ENCODE assay signal across 28 cellular contexts in genomic region chr9:15373881-15374280, GRCh38. TPM values are rescaled to one million over a fixed set of nuclear protein-coding genes. Genes with fewer than 3 reads are reported as not detected.
DNase-seq lines count a peak whose midpoint lies in the region; ATAC-seq and TF ChIP-seq lines count a peak whose summit lies in the region.
"Had no signal": no experiment of that assay in that cellular context is flagged by ENCODE, and none has a peak within 500 bp of the region (broad histone marks: within the 10 kb centered on the region; RNA-seq: fewer than 3 reads in every experiment).

No MANE protein-coding gene starts in this region.

- H3K4me1 Mint-ChIP-seq in chondrocyte (ENCODE audit: low read depth) = peaks cover 71% of the 10 kb centered on the region
- H3K4me1 Mint-ChIP-seq: T-helper 17 cell had no signal

- TF ChIP-seq EP300 in transverse colon (IDR thresholded peaks at IDR 0.05; ENCODE audit: low read depth) (no peak), tibial nerve (IDR thresholded peaks at IDR 0.05) (no peak)

- WGBS in mesodermal cell (ENCODE audit: insufficient coverage in 2 of 2), 2 experiments = 78 to 86% methylated on average over 1 of the region's 2 CpGs
- 47 to 69% methylated on average over 2 of the region's 2 CpGs for WGBS in transverse colon (ENCODE audit: low coverage in 1 of 2), 2 donors
- 55 to 58% methylated on average over 2 of the region's 2 CpGs for WGBS in tibial nerve, 2 donors

- peak overlapping the region; percentile 91 for H3K27ac Mint-ChIP-seq in chondrocyte (ENCODE audit: unreplicated experiment)
- H3K27ac Mint-ChIP-seq: effector memory CD8-positive, alpha-beta T cell; HFFc6; T-helper 17 cell had no signal

- in situ Hi-C loops in transverse colon (cut with MboI; ENCODE audit: low pct_ligation_motif_present in 1 of 4, low pct_unique_long_range_greater_than_20kb in 1 of 4, low sequenced_read_pairs in 3 of 4) = no loop called here

- peaks cover 10% of the 10 kb centered on the region for H3K36me3 Mint-ChIP-seq in chondrocyte (ENCODE audit: low read depth)
- H3K36me3 Mint-ChIP-seq: naive B cell had no signal

- H3K27ac ChIP-seq in SJSA1 (peak overlapping the region; percentile 46), mesodermal cell (ENCODE audit: low read depth, low read length, severe bottlenecking) (peak overlapping the region; percentile 72), transverse colon (peak overlapping the region; percentile 75 to 82 (median 80)), tibial nerve (no peak overlapping the region)
- H3K27ac ChIP-seq: foreskin keratinocyte, spleen had no signal

- H3K4me3 Mint-ChIP-seq in chondrocyte (ENCODE audit: unreplicated experiment) = peak overlapping the region; percentile 37
- H3K4me3 Mint-ChIP-seq: effector memory CD8-positive, alpha-beta T cell; HFFc6; naive B cell; T-helper 17 cell had no signal

- H3K9me3 ChIP-seq in SJSA1 (replicated peaks) (no peaks in the 10 kb centered on the region), mesodermal cell (ENCODE audit: control insufficient read depth, low read length) (no peaks in the 10 kb centered on the region), transverse colon (no peaks in the 10 kb centered on the region), tibial nerve (peaks cover 0 to 6% (median 0%) of the 10 kb centered on the region in 4 donors)
- H3K9me3 ChIP-seq: breast epithelium, ovary, SK-N-SH had no signal

- TF ChIP-seq POLR2A in transverse colon (IDR thresholded peaks at IDR 0.05) (no peak), tibial nerve (IDR thresholded peaks at IDR 0.05) (no peak)

- no peaks in the 10 kb centered on the region for H3K27me3 Mint-ChIP-seq in chondrocyte (ENCODE audit: low read depth)

- H3K36me3 ChIP-seq in SJSA1 (no peaks in the 10 kb centered on the region), mesodermal cell (ENCODE audit: control insufficient read depth, insufficient read depth, low read length) (no peaks in the 10 kb centered on the region), transverse colon (no peaks in the 10 kb centered on the region), tibial nerve (no peaks in the 10 kb centered on the region)
- H3K36me3 ChIP-seq: breast epithelium, ovary, spleen had no signal

- ATAC-seq in GM21528 (IDR thresholded peaks at IDR 0.05; ENCODE audit: low FRiP score, unreplicated experiment) (no peak), GM18502 (IDR thresholded peaks at IDR 0.05; ENCODE audit: poor library complexity, unreplicated experiment) (no peak)
- ATAC-seq: effector memory CD8-positive, alpha-beta T cell; foreskin keratinocyte; T-helper 17 cell had no signal

- H3K4me1 ChIP-seq in SJSA1 (replicated peaks) (peaks cover 21% of the 10 kb centered on the region), mesodermal cell (ENCODE audit: control insufficient read depth, insufficient read depth, low read length, poor library complexity, severe bottlenecking) (peaks cover 19% of the 10 kb centered on the region), transverse colon (peaks cover 17 to 48% (median 34%) of the 10 kb centered on the region in 4 donors), tibial nerve (peaks cover 0 to 17% (median 0%) of the 10 kb centered on the region in 4 donors)
- H3K4me1 ChIP-seq: breast epithelium, foreskin keratinocyte, spleen had no signal

- H3K9me3 Mint-ChIP-seq in chondrocyte (ENCODE audit: low read depth) = peaks cover 10% of the 10 kb centered on the region
- H3K9me3 Mint-ChIP-seq: effector memory CD8-positive, alpha-beta T cell; HFFc6 had no signal

- peak in 1 of 2 experiments; percentile 22 for DNase-seq in SJSA1 (ENCODE audit: low read depth in 1 of 2, low spot score in 2 of 2)
- DNase-seq in chondrocyte (ENCODE audit: low spot score) = no peak
- DNase-seq in transverse colon = no peak
- DNase-seq in activated gamma-delta T cell (lab: John Stamatoyannopoulos, UW) = no peak
- no peak for DNase-seq in tibial nerve (ENCODE audit: low spot score in 2 of 2)
- DNase-seq: activated effector memory CD4-positive, alpha-beta T cell treated with anti-CD3 and anti-CD28 coated beads, Interleukin-2, amount 50 U/mL, for 16 hours; activated T-cell treated with anti-CD3 and anti-CD28 coated beads for 4 hours; Calu3; cortex of kidney; DND-41; effector memory CD8-positive, alpha-beta T cell; erythroblast; foreskin keratinocyte; mesendoderm; naive B cell; NCI-H146; NCI-H446 treated with DMSO at 0.1 percent for 48 hours; NCI-H82; retina; SK-N-SH; spleen; T-helper 17 cell had no signal

- TF ChIP-seq CTCF in chondrocyte (IDR thresholded peaks at IDR 0.05) = no peak
- no peak for TF ChIP-seq CTCF in transverse colon (IDR thresholded peaks at IDR 0.05)
- no peak for TF ChIP-seq CTCF in tibial nerve (IDR thresholded peaks at IDR 0.05)

- intact Hi-C loops in transverse colon (cut with DNase I; ENCODE audit: low total_unique reads) = no loop called here

- no peaks in the 10 kb centered on the region for H3K27me3 ChIP-seq in SJSA1 (replicated peaks)
- H3K27me3 ChIP-seq in transverse colon = no peaks in the 10 kb centered on the region
- H3K27me3 ChIP-seq in tibial nerve = no peaks in the 10 kb centered on the region
- H3K27me3 ChIP-seq: breast epithelium, ovary, spleen had no signal

- H3K4me3 ChIP-seq in SJSA1 (no peak overlapping the region), mesodermal cell (ENCODE audit: extremely low read depth, insufficient read depth, low read length, poor library complexity, severe bottlenecking) (no peak overlapping the region), transverse colon (no peak overlapping the region), tibial nerve (no peak overlapping the region)
- H3K4me3 ChIP-seq: breast epithelium, ovary, spleen had no signal

RNA-seq across cellular contexts. Expression of gene SNAPC3, which starts 48.8 kb away (rescaled TPM):
- total RNA-seq in SJSA1 (2014; rRNA removed; shearing (Covaris generic)) = 32.3 and 70.2 TPM in 2 replicates
- 38.1 to 43.3 TPM (median 38.3 TPM) in 3 replicates for total RNA-seq in chondrocyte
- 43.5 TPM for polyA plus RNA-seq in mesodermal cell (2013, experiment 1 of 2)
- 47.0 TPM for polyA plus RNA-seq in mesodermal cell (2013, experiment 2 of 2)
- total RNA-seq in transverse colon = 10 to 100 TPM; 44.9 to 70.7 (median 52.5) TPM
- 10 to 100 TPM; 28.8 to 42.3 (median 29.7) TPM for total RNA-seq in tibial nerve

Comparison
In these comparisons a context has a peak if more than half of its experiments do, and no peak if none do; other contexts are left out.
1. H3K27ac ChIP-seq: peak in SJSA1 (single experiment), mesodermal cell (single experiment) and transverse colon (4 of 4); none in tibial nerve (0 of 4).